2 cellular contexts compared by ENCODE assay signal in genomic region chr2:37872192-37872545, GRCh38.
TF ChIP-seq lines count a peak whose summit lies in the region.

No MANE protein-coding gene starts in this region.

TF ChIP-seq in SK-N-SH, 30 proteins besides CTCF, POLR2A, EP300 and RAD21 (continued from another document):
- TF ChIP-seq IRF3 (IDR thresholded peaks at IDR 0.05; ENCODE audit: low read depth, low read length) (no peak), RFX5 (IDR thresholded peaks at IDR 0.05; ENCODE audit: low read length) (no peak), USF1 (IDR thresholded peaks at IDR 0.05; ENCODE audit: borderline replicate concordance, low read depth) (no peak)
- TF ChIP-seq, protein P1, sequence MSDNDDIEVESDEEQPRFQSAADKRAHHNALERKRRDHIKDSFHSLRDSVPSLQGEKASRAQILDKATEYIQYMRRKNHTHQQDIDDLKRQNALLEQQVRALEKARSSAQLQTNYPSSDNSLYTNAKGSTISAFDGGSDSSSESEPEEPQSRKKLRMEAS (IDR thresholded peaks at IDR 0.05; ENCODE audit: low read depth), result no peak
TF ChIP-seq in SK-N-SH: peak in this region for 0.

TF ChIP-seq in SK-N-SH treated with all-trans-retinoic acid at 6 μM for 48 hours, 23 proteins besides CTCF, POLR2A, EP300 and RAD21 (continued from another document):
- TF ChIP-seq, protein P2, sequence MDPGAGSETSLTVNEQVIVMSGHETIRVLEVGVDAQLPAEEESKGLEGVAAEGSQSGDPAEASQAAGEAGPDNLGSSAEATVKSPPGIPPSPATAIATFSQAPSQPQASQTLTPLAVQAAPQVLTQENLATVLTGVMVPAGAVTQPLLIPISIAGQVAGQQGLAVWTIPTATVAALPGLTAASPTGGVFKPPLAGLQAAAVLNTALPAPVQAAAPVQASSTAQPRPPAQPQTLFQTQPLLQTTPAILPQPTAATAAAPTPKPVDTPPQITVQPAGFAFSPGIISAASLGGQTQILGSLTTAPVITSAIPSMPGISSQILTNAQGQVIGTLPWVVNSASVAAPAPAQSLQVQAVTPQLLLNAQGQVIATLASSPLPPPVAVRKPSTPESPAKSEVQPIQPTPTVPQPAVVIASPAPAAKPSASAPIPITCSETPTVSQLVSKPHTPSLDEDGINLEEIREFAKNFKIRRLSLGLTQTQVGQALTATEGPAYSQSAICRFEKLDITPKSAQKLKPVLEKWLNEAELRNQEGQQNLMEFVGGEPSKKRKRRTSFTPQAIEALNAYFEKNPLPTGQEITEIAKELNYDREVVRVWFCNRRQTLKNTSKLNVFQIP (CRISPR knock-in tag; IDR thresholded peaks at IDR 0.05; ENCODE audit: borderline replicate concordance, low read depth), result no peak
- TF ChIP-seq OSR1 (CRISPR knock-in tag; IDR thresholded peaks at IDR 0.05), result no peak
- TF ChIP-seq ZFP30 (CRISPR knock-in tag; IDR thresholded peaks at IDR 0.05), result no peak
- TF ChIP-seq PATZ1 (CRISPR knock-in tag; IDR thresholded peaks at IDR 0.05; ENCODE audit: borderline replicate concordance), result no peak
- TF ChIP-seq, protein P3, sequence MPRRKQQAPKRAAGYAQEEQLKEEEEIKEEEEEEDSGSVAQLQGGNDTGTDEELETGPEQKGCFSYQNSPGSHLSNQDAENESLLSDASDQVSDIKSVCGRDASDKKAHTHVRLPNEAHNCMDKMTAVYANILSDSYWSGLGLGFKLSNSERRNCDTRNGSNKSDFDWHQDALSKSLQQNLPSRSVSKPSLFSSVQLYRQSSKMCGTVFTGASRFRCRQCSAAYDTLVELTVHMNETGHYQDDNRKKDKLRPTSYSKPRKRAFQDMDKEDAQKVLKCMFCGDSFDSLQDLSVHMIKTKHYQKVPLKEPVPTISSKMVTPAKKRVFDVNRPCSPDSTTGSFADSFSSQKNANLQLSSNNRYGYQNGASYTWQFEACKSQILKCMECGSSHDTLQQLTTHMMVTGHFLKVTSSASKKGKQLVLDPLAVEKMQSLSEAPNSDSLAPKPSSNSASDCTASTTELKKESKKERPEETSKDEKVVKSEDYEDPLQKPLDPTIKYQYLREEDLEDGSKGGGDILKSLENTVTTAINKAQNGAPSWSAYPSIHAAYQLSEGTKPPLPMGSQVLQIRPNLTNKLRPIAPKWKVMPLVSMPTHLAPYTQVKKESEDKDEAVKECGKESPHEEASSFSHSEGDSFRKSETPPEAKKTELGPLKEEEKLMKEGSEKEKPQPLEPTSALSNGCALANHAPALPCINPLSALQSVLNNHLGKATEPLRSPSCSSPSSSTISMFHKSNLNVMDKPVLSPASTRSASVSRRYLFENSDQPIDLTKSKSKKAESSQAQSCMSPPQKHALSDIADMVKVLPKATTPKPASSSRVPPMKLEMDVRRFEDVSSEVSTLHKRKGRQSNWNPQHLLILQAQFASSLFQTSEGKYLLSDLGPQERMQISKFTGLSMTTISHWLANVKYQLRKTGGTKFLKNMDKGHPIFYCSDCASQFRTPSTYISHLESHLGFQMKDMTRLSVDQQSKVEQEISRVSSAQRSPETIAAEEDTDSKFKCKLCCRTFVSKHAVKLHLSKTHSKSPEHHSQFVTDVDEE (CRISPR knock-in tag; IDR thresholded peaks at IDR 0.05), result no peak
- no peak for TF ChIP-seq SNAI2 (CRISPR knock-in tag; IDR thresholded peaks at IDR 0.05)
- TF ChIP-seq CSRNP3 (CRISPR knock-in tag; IDR thresholded peaks at IDR 0.05), result no peak
